In the genomic region with DNA sequence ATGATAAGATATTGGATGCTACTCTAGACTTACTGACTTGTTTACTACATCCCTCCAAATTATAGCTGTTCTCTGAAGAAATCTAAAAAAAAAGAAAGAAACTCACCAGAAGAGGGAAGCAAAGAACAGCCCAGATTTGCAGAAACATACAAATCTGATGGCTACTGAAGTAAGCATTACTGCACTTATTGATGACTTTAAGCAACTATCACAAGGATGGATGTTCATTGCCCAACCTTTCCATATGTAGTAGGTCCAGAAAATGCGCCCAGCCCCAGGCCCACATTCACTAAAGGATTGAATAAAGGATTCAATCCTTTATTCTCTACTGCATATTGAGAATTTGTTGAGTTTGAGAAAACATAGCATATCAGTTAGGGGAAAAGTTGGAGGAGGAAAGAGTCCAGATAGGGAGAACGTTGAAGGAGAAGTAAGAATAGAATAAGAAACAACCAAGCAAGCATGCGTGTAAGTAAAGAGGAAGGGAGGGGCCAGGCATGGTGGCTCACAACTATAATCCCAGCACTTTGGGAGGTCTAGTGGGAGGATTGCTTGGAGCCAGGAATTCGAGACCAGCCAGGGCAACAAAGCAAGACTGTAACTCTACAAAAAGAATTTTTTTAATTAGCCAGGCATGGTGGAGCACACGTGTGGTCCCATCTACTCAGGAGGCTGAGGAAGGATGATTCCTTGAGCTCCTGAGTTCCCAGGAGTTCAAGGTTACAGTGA, we compare ENCODE assay signal across 8 cellular contexts. TPM values are rescaled to one million over a fixed set of nuclear protein-coding genes. Genes with fewer than 3 reads are reported as not detected.
DNase-seq lines count a peak whose midpoint lies in the region; ATAC-seq and TF ChIP-seq lines count a peak whose summit lies in the region.

No MANE protein-coding gene starts in this region.

- H3K4me1 ChIP-seq in smooth muscle cell (ENCODE audit: low read depth) (no peaks in the 10 kb centered on the region), sigmoid colon (no peaks in the 10 kb centered on the region)

- in situ Hi-C loops in Caki2 (cut with HindIII; ENCODE audit: low pct_unique_long_range_greater_than_20kb, low sequenced_read_pairs): no loop called here

- H2AFZ ChIP-seq in smooth muscle cell (ENCODE audit: low read depth): no peak overlapping the region

- H3K4me3 ChIP-seq in fibroblast of pulmonary artery (replicated peaks; ENCODE audit: low read depth, low read length) (no peak overlapping the region), smooth muscle cell (no peak overlapping the region), sigmoid colon (no peak overlapping the region)

- no peak overlapping the region for H3K9ac ChIP-seq in smooth muscle cell (ENCODE audit: low read depth)

- DNase-seq in Caki2 (ENCODE audit: low read depth): peak; percentile 50
- DNase-seq in SK-N-DZ (ENCODE audit: low spot score): peak; percentile 23
- DNase-seq in fibroblast of pulmonary artery (ENCODE audit: low read depth): peak; percentile 70
- DNase-seq in smooth muscle cell (lab: John Stamatoyannopoulos, UW; ENCODE audit: unreplicated experiment): no peak
- no peak for DNase-seq in NCI-H1105 (lab: John Stamatoyannopoulos, UW)
- DNase-seq in sigmoid colon: no peak

- no peak overlapping the region for H3K4me2 ChIP-seq in smooth muscle cell

- H3K9me3 ChIP-seq in smooth muscle cell (replicated peaks; ENCODE audit: low read depth) (no peaks in the 10 kb centered on the region), sigmoid colon (peaks cover 0 to 5% (median 2%) of the 10 kb centered on the region in 4 donors)

- H4K20me1 ChIP-seq in smooth muscle cell (ENCODE audit: low read depth): no peaks in the 10 kb centered on the region

- intact Hi-C loops in sigmoid colon (cut with DNase I): no loop called here

- H3K27ac ChIP-seq in smooth muscle cell (ENCODE audit: low read depth) (no peak overlapping the region), sigmoid colon (no peak overlapping the region)

- TF ChIP-seq CTCF in fibroblast of pulmonary artery (IDR thresholded peaks at IDR 0.05; ENCODE audit: low read length, missing control alignments) (peak; percentile 58), smooth muscle cell (IDR thresholded peaks at IDR 0.05; ENCODE audit: borderline replicate concordance, insufficient read depth, poor library complexity, severe bottlenecking) (peak; percentile 49), sigmoid colon (IDR thresholded peaks at IDR 0.05) (peak in 1 of 4 experiments; percentile 36)

- ATAC-seq in GM19035 (IDR thresholded peaks at IDR 0.05; ENCODE audit: unreplicated experiment) (peak; percentile 70), HG03342 (IDR thresholded peaks at IDR 0.05; ENCODE audit: unreplicated experiment) (peak; percentile 72)

- H3K36me3 ChIP-seq in smooth muscle cell (ENCODE audit: low read depth) (no peaks in the 10 kb centered on the region), sigmoid colon (no peaks in the 10 kb centered on the region)

- TF ChIP-seq POLR2A in sigmoid colon (IDR thresholded peaks at IDR 0.05): no peak

- H3K79me2 ChIP-seq in smooth muscle cell (ENCODE audit: low read depth): no peaks in the 10 kb centered on the region

- WGBS in smooth muscle cell (ENCODE audit: low lambda C conversion rate): 45% methylated on average over 5 of the region's 5 CpGs
- WGBS in sigmoid colon, 2 donors: 58 to 65% methylated on average over 5 of the region's 5 CpGs

- H3F3A ChIP-seq in smooth muscle cell (ENCODE audit: low read depth): no peaks in the 10 kb centered on the region

- H3K27me3 ChIP-seq in smooth muscle cell (ENCODE audit: low read depth) (no peaks in the 10 kb centered on the region), sigmoid colon (no peaks in the 10 kb centered on the region)

- TF ChIP-seq EP300 in sigmoid colon (IDR thresholded peaks at IDR 0.05): no peak

RNA-seq across cellular contexts. Expression of gene DTWD2, which starts 33.8 kb away (rescaled TPM):
- 6.1 and 10.6 TPM in 2 replicates for total RNA-seq in Caki2 (2014; rRNA removed; shearing (Covaris generic); ENCODE audit: low replicate concordance)
- polyA plus RNA-seq in SK-N-DZ (2014; cell fraction: cytosol; rRNA removed): 4.6 and 5.8 TPM in 2 replicates
- polyA plus RNA-seq in SK-N-DZ (2014; cell fraction: nucleus; rRNA removed): 1.6 and 1.8 TPM in 2 replicates
- total RNA-seq in smooth muscle cell (1.7 and 3.0 TPM in 2 replicates), sigmoid colon (10 to 100 TPM in 1 of 4 donors, 1 to 10 TPM in 3; 4.6 to 10.4 (median 7.9) TPM)
- polyA plus RNA-seq in smooth muscle cell (0.58 and 0.71 TPM in 2 replicates), sigmoid colon (1 to 10 TPM; 2.4 to 5.3 (median 3.3) TPM)

RNA-seq across cellular contexts. Expression of gene DMXL1, which starts 48.7 kb away (rescaled TPM):
- total RNA-seq in Caki2 (2014; rRNA removed; shearing (Covaris generic); ENCODE audit: low replicate concordance): 7.4 and 15.7 TPM in 2 replicates
- 19.1 and 19.9 TPM in 2 replicates for polyA plus RNA-seq in SK-N-DZ (2014; cell fraction: cytosol; rRNA removed)
- 13.4 and 16.8 TPM in 2 replicates for polyA plus RNA-seq in SK-N-DZ (2014; cell fraction: nucleus; rRNA removed)
- total RNA-seq in smooth muscle cell (59.3 and 76.0 TPM in 2 replicates), sigmoid colon (100 to 1,000 TPM in 1 of 4 donors, 10 to 100 TPM in 3; 50.8 to 106 (median 66.9) TPM)
- polyA plus RNA-seq in smooth muscle cell (9.6 TPM in 2 replicates), sigmoid colon (10 to 100 TPM in 2 of 3 donors, 1 to 10 TPM in 1; 6.7 to 12.6 (median 10.0) TPM)

Comparison
In these comparisons a context has a peak if more than half of its experiments do, and no peak if none do; other contexts are left out.
1. DNase-seq: peak in Caki2 (single experiment), SK-N-DZ (single experiment) and fibroblast of pulmonary artery (single experiment); none in smooth muscle cell (single experiment), NCI-H1105 (single experiment) and sigmoid colon (single experiment).